Comparison of ENCODE assay signal across 15 cellular contexts in the genomic region with DNA sequence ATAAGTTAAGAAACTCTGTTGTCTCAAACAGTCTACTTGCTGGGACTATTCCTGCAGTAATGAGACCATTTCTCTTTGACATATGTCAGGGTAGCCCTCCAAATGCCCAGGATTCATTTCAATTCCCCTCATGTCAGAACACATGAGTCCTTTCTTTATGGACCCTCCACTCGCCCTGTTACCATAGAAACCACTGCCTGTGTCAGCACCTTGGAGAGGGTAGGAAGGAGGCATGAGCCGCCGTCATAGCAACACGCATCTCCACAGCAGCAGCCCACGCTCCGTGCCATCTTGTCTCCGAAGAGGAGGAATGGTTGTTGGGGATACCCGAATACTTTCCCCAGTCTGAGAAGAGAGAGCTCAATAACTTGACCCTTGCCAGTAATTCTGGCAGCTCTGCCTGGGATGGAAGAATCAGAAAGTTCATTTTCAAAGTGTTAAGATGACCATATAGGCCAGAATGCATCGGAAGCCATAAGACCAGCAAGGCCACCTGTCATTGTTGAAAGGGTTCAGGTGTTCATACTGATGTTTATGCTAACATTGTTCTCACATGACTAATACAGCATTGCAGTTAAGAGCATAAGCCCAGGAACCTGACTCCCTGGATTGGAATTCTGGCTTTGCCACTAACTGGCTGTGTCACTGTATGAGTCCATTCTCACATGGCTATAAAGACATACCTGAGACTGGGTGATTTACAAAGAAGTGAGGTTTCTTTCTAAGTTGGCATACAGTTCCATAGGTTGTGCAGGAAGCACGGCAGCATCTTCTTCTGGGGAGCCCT.
A peak's percentile ranks its signal among the peaks of the same experiment; 100 is the strongest.
DNase-seq lines count a peak whose midpoint lies in the region; ATAC-seq, FAIRE-seq and TF ChIP-seq lines count a peak whose summit lies in the region.
"Had no signal": no experiment of that assay in that cellular context is flagged by ENCODE, and none has a peak within 500 bp of the region (broad histone marks: within the 10 kb centered on the region; RNA-seq: fewer than 3 reads in every experiment).

No MANE protein-coding gene starts in this region.

- no peak overlapping the region for H3K4me3 ChIP-seq in fibroblast of pulmonary artery (replicated peaks; ENCODE audit: low read depth, low read length)
- H3K4me3 ChIP-seq: dorsolateral prefrontal cortex, heart left ventricle had no signal

- FAIRE-seq in RCC 7860 (lab: Jason Lieb, UNC) = peak; percentile 94
- FAIRE-seq: A204.1 had no signal

- ATAC-seq in HG02588 (IDR thresholded peaks at IDR 0.05; ENCODE audit: unreplicated experiment) = no peak
- ATAC-seq in GM21619 (IDR thresholded peaks at IDR 0.05; ENCODE audit: unreplicated experiment) = no peak
- ATAC-seq: heart left ventricle, T-helper 17 cell had no signal

- no peak for TF ChIP-seq CTCF in fibroblast of pulmonary artery (IDR thresholded peaks at IDR 0.05; ENCODE audit: low read length, missing control alignments)

- DNase-seq in DMS53 (lab: John Stamatoyannopoulos, UW) (peak; percentile 38), DMS53 treated with DMSO at 0.1 percent for 48 hours (lab: John Stamatoyannopoulos, UW; ENCODE audit: unreplicated experiment) (no peak), RCC 7860 (ENCODE audit: low spot score) (peak; percentile 94), fibroblast of pulmonary artery (ENCODE audit: low read depth) (peak; percentile 4), putamen (ENCODE audit: low spot score) (peak; percentile 43), middle frontal gyrus (ENCODE audit: extremely low spot score, low spot score) (no peak)
- DNase-seq: activated CD8-positive, alpha-beta memory T cell treated with anti-CD3 and anti-CD28 coated beads for 24 hours; DND-41; heart left ventricle; NCI-H1436; T-helper 17 cell had no signal

Comparison
In these comparisons a context has a peak if more than half of its experiments do, and no peak if none do; other contexts are left out.
1. DNase-seq: peak in DMS53 (single experiment), RCC 7860 (single experiment), fibroblast of pulmonary artery (single experiment) and putamen (single experiment); none in DMS53 treated with DMSO at 0.1 percent for 48 hours (single experiment) and middle frontal gyrus (single experiment).